Comparison of ENCODE assay signal across 6 cellular contexts in genomic region chr12:7954471-7954870, GRCh38. TPM values are rescaled to one million over a fixed set of nuclear protein-coding genes. Genes with fewer than 3 reads are reported as not detected.
DNase-seq lines count a peak whose midpoint lies in the region; ATAC-seq, FAIRE-seq and TF ChIP-seq lines count a peak whose summit lies in the region.
"Not testable (repeated sequence)": the region's sequence is repeated elsewhere in the genome, so short reads cannot be mapped to it uniquely, and the experiment has no call there.

No MANE protein-coding gene starts in this region.

- peak; percentile 64 for DNase-seq in DMS 273 (lab: John Stamatoyannopoulos, UW; ENCODE audit: unreplicated experiment)
- not testable (repeated sequence) for DNase-seq in GM23248; astrocyte (ENCODE audit: low read depth); keratinocyte (ENCODE audit: low read depth, low spot score); omental fat pad (ENCODE audit: low spot score)
- peak; percentile 26 for DNase-seq in cerebellum (ENCODE audit: low spot score)

- not testable (repeated sequence) for H3K36me3 ChIP-seq in GM23248 (ENCODE audit: low read depth); astrocyte (ENCODE audit: insufficient read depth, low read length); keratinocyte (ENCODE audit: control insufficient read depth in 2 of 2, extremely low read depth in 1 of 2, insufficient read depth in 2 of 2, low read length in 2 of 2)

- H3K4me1 Mint-ChIP-seq in astrocyte (ENCODE audit: low read depth, unreplicated experiment), result not testable (repeated sequence)

- H2AFZ ChIP-seq in GM23248, result 0 out of 2 replicates have a peak overlapping the region, but pooled peaks have one; percentile 51
- H2AFZ ChIP-seq in astrocyte (ENCODE audit: low read depth, low read length); keratinocyte (ENCODE audit: control insufficient read depth, low read length): not testable (repeated sequence)

- peaks cover 14% of the 10 kb centered on the region for H3K4me1 ChIP-seq in GM23248 (ENCODE audit: insufficient read depth)
- not testable (repeated sequence) for H3K4me1 ChIP-seq in astrocyte (ENCODE audit: insufficient read depth, low read length); keratinocyte (ENCODE audit: control insufficient read depth, extremely low read depth, insufficient read depth, low read length)

- in situ Hi-C loops in GM23248 (cut with MboI), result not testable (repeated sequence)

- H3K9me2 ChIP-seq in GM23248 (ENCODE audit: insufficient read depth), result not testable (repeated sequence)

- H3K79me2 ChIP-seq in GM23248 (ENCODE audit: insufficient read depth); astrocyte (ENCODE audit: insufficient read depth, low read length); keratinocyte (ENCODE audit: control insufficient read depth, insufficient read depth, low read length): not testable (repeated sequence)

- not testable (repeated sequence) for H3K36me3 Mint-ChIP-seq in astrocyte (ENCODE audit: low read depth, unreplicated experiment)

- not testable (repeated sequence) for H3K27me3 Mint-ChIP-seq in astrocyte (ENCODE audit: low read depth, unreplicated experiment)

- H3K9me3 Mint-ChIP-seq in astrocyte (ENCODE audit: unreplicated experiment), result not testable (repeated sequence)

- peak; percentile 41 for FAIRE-seq in astrocyte (lab: Jason Lieb, UNC)
- peak; percentile 44 for FAIRE-seq in keratinocyte (lab: Jason Lieb, UNC)

- not testable (repeated sequence) for H3K27ac Mint-ChIP-seq in astrocyte (ENCODE audit: unreplicated experiment)

- H3K4me2 ChIP-seq in GM23248 (ENCODE audit: unreplicated experiment); astrocyte (ENCODE audit: low read length); keratinocyte (ENCODE audit: control insufficient read depth, extremely low read depth, insufficient read depth, low read depth, low read length): not testable (repeated sequence)

- H3K9me1 ChIP-seq in keratinocyte (ENCODE audit: control insufficient read depth, extremely low read depth, insufficient read depth, low read length), result not testable (repeated sequence)

- H3K9ac ChIP-seq in GM23248; astrocyte (ENCODE audit: low read length); keratinocyte (ENCODE audit: control insufficient read depth, extremely low read depth, insufficient read depth, low read length): not testable (repeated sequence)

- H3K27ac ChIP-seq in GM23248; astrocyte (ENCODE audit: low read depth, low read length); keratinocyte (ENCODE audit: control insufficient read depth, insufficient read depth, low read length): not testable (repeated sequence)

- 45 to 56% methylated on average over 6 to 10 of the region's 10 CpGs for WGBS in GM23248 (ENCODE audit: low coverage in 1 of 2, low lambda C conversion rate in 2 of 2, missing lambda C conversion rate in 2 of 2), 2 experiments

- not testable (repeated sequence) for H3K4me3 ChIP-seq in GM23248; astrocyte (ENCODE audit: insufficient read depth, low read depth, low read length); keratinocyte (ENCODE audit: control insufficient read depth in 2 of 3, extremely low read depth in 1 of 3, insufficient read depth in 2 of 3, low read depth in 1 of 3, low read length in 3 of 3)

- TF ChIP-seq CTCF in astrocyte (IDR thresholded peaks at IDR 0.05; ENCODE audit: insufficient read depth, low read depth, low read length); keratinocyte (optimal IDR thresholded peaks at IDR 0.05 in 1 of 3, IDR thresholded peaks at IDR 0.05 in 1 of 3, conservative IDR thresholded peaks at IDR 0.05 in 1 of 3; ENCODE audit: extremely low read depth in 1 of 3, insufficient read depth in 2 of 3, low read length in 3 of 3); omental fat pad (IDR thresholded peaks at IDR 0.05): not testable (repeated sequence)

- H3K27me3 ChIP-seq in GM23248 (replicated peaks; ENCODE audit: insufficient read depth); astrocyte (ENCODE audit: insufficient read depth, low read length); keratinocyte (ENCODE audit: control insufficient read depth, extremely low read depth, insufficient read depth, low read length): not testable (repeated sequence)

- dilution Hi-C loops in keratinocyte (cut with MboI; ENCODE audit: extremely low pct_ligation_motif_present, low sequenced_read_pairs), result not testable (repeated sequence)

- ATAC-seq in omental fat pad (ENCODE audit: low FRiP score), result peak; percentile 64

- peaks cover 14% of the 10 kb centered on the region; the same call in 1 of the 2 replicates for H3F3A ChIP-seq in GM23248 (ENCODE audit: insufficient read depth)

- H4K20me1 ChIP-seq in GM23248 (ENCODE audit: insufficient read depth); astrocyte (ENCODE audit: insufficient read depth, low read length); keratinocyte (ENCODE audit: control insufficient read depth, extremely low read depth, insufficient read depth, low read length): not testable (repeated sequence)

- not testable (repeated sequence) for H3K4me3 Mint-ChIP-seq in astrocyte (ENCODE audit: unreplicated experiment)

- not testable (repeated sequence) for H3K9me3 ChIP-seq in GM23248 (ENCODE audit: low read depth); astrocyte (ENCODE audit: insufficient read depth, low read depth, low read length); keratinocyte (ENCODE audit: control insufficient read depth, low read depth, low read length)

RNA-seq across cellular contexts. Expression of gene SLC2A3, which starts 18.5 kb away (rescaled TPM):
- 72.5 and 73.7 TPM in 2 replicates for total RNA-seq in GM23248 (2014; rRNA removed; shearing (Covaris generic))
- polyA plus RNA-seq in GM23248 (2016; fragmentation: Nextera tagmentation; extraction: Ambion mirVana) (71.5 and 71.8 TPM in 2 replicates), keratinocyte (16.2 to 40.5 TPM (median 28.3 TPM) in 3 replicates)
- total RNA-seq in astrocyte (178 and 389 TPM in 2 replicates), cerebellum (69.8 TPM), omental fat pad (100 to 1,000 TPM in 3 of 4 donors, 10 to 100 TPM in 1; 72.5 to 156 (median 135) TPM)
- polyA plus RNA-seq in keratinocyte (2011; ENCODE audit: low read depth), result 11.3 TPM
- polyA plus RNA-seq in keratinocyte (2011; cell fraction: cytosol; rRNA removed), result 6.6 and 8.1 TPM in 2 replicates
- polyA plus RNA-seq in keratinocyte (2011; cell fraction: nucleus; rRNA removed), result 29.8 and 30.9 TPM in 2 replicates
- 14.7 and 30.1 TPM in 2 replicates for polyA plus RNA-seq in keratinocyte (2012; ENCODE audit: low replicate concordance)
- 19.1 to 53.4 TPM (median 38.4 TPM) in 3 replicates for polyA minus RNA-seq in keratinocyte
- 7.5 TPM for polyA minus RNA-seq in keratinocyte (2011; cell fraction: cytosol; rRNA and poly(A)+ RNA removed)
- polyA minus RNA-seq in keratinocyte (2011; cell fraction: nucleus; rRNA and poly(A)+ RNA removed), result 23.0 and 41.5 TPM in 2 replicates
